In genomic region chr19:18291590-18292459, GRCh38 we compare ENCODE assay signal across 1 cellular context.
TF ChIP-seq lines count a peak whose summit lies in the region.

No MANE protein-coding gene starts in this region.

TF ChIP-seq in HepG2, 621 proteins besides CTCF, POLR2A, EP300 and RAD21 (continued from another document and continues in another):
- TF ChIP-seq ZNF432 (CRISPR knock-in tag; IDR thresholded peaks at IDR 0.05; ENCODE audit: borderline replicate concordance) (no peak), SKIL (CRISPR knock-in tag; IDR thresholded peaks at IDR 0.05; ENCODE audit: borderline replicate concordance) (peak; percentile 92), CREB3 (CRISPR knock-in tag; IDR thresholded peaks at IDR 0.05) (no peak), PTBP1 (IDR thresholded peaks at IDR 0.05; ENCODE audit: low read depth, low read length, poor library complexity, severe bottlenecking) (no peak), ZNF362 (CRISPR knock-in tag; IDR thresholded peaks at IDR 0.05; ENCODE audit: borderline replicate concordance) (0 out of 2 replicates have a peak, but pooled peaks have one; percentile 29), ZGPAT (CRISPR knock-in tag; IDR thresholded peaks at IDR 0.05) (peak; percentile 94), ZNF609 (CRISPR knock-in tag; IDR thresholded peaks at IDR 0.05; ENCODE audit: borderline replicate concordance) (0 out of 2 replicates have a peak, but pooled peaks have one; percentile 63), CERS6 (CRISPR knock-in tag; IDR thresholded peaks at IDR 0.05) (no peak), NR1H2 (CRISPR knock-in tag; IDR thresholded peaks at IDR 0.05; ENCODE audit: borderline replicate concordance, low read depth) (no peak), ZXDC (CRISPR knock-in tag; IDR thresholded peaks at IDR 0.05) (no peak), SALL1 (CRISPR knock-in tag; IDR thresholded peaks at IDR 0.05) (peak; percentile 51), ZNF761 (CRISPR knock-in tag; conservative IDR thresholded peaks at IDR 0.05) (peak; percentile 80; the same call in 1 of the 2 replicates), LRRFIP1 (CRISPR knock-in tag; conservative IDR thresholded peaks at IDR 0.05) (no peak), FLYWCH1 (CRISPR knock-in tag; IDR thresholded peaks at IDR 0.05) (no peak), ZNF354B (CRISPR knock-in tag; IDR thresholded peaks at IDR 0.05) (no peak), AGO1 (IDR thresholded peaks at IDR 0.05; ENCODE audit: low read depth, low read length, poor library complexity, severe bottlenecking) (no peak), ZNF232 (CRISPR knock-in tag; IDR thresholded peaks at IDR 0.05; ENCODE audit: borderline replicate concordance) (no peak), NONO (IDR thresholded peaks at IDR 0.05) (no peak), NONO (CRISPR knock-in tag; conservative IDR thresholded peaks at IDR 0.05) (0 out of 2 replicates have a peak, but pooled peaks have one; percentile 58), MEIS1 (CRISPR knock-in tag; IDR thresholded peaks at IDR 0.05; ENCODE audit: borderline replicate concordance) (peak; percentile 84), HIVEP1 (CRISPR knock-in tag; IDR thresholded peaks at IDR 0.05) (peak; percentile 46; the same call in 1 of the 2 replicates), ZNF773 (CRISPR knock-in tag; IDR thresholded peaks at IDR 0.05; ENCODE audit: borderline replicate concordance) (peak; percentile 73; the same call in 1 of the 2 replicates), PPARG (CRISPR knock-in tag; conservative IDR thresholded peaks at IDR 0.05) (no peak), SRSF1 (optimal IDR thresholded peaks at IDR 0.05; ENCODE audit: low read depth, low read length) (no peak), NCOA5 (CRISPR knock-in tag; IDR thresholded peaks at IDR 0.05) (no peak), ETS1 (CRISPR knock-in tag; IDR thresholded peaks at IDR 0.05) (no peak), ZNF720 (CRISPR knock-in tag; IDR thresholded peaks at IDR 0.05) (no peak), FOXA1 (IDR thresholded peaks at IDR 0.05) (no peak), FOXA1 (CRISPR knock-in tag; IDR thresholded peaks at IDR 0.05) (peak; percentile 70), ZNF513 (CRISPR knock-in tag; conservative IDR thresholded peaks at IDR 0.05) (no peak), CREM (IDR thresholded peaks at IDR 0.05) (peak; percentile 48), CREM (CRISPR knock-in tag; IDR thresholded peaks at IDR 0.05) (no peak), PITX1 (CRISPR knock-in tag; IDR thresholded peaks at IDR 0.05) (peak; percentile 55; the same call in 1 of the 2 replicates), ZNF207 (IDR thresholded peaks at IDR 0.05; ENCODE audit: borderline replicate concordance) (no peak), PLRG1 (conservative IDR thresholded peaks at IDR 0.05) (no peak), ZBTB25 (CRISPR knock-in tag; IDR thresholded peaks at IDR 0.05) (peak; percentile 91), YEATS2 (CRISPR knock-in tag; IDR thresholded peaks at IDR 0.05; ENCODE audit: borderline replicate concordance) (no peak), ZNF331 (CRISPR knock-in tag; IDR thresholded peaks at IDR 0.05) (peak; percentile 41; the same call in 1 of the 2 replicates), MIXL1 (CRISPR knock-in tag; IDR thresholded peaks at IDR 0.05) (no peak), KMT2A (CRISPR knock-in tag; IDR thresholded peaks at IDR 0.05) (no peak)
